In the genomic region with DNA sequence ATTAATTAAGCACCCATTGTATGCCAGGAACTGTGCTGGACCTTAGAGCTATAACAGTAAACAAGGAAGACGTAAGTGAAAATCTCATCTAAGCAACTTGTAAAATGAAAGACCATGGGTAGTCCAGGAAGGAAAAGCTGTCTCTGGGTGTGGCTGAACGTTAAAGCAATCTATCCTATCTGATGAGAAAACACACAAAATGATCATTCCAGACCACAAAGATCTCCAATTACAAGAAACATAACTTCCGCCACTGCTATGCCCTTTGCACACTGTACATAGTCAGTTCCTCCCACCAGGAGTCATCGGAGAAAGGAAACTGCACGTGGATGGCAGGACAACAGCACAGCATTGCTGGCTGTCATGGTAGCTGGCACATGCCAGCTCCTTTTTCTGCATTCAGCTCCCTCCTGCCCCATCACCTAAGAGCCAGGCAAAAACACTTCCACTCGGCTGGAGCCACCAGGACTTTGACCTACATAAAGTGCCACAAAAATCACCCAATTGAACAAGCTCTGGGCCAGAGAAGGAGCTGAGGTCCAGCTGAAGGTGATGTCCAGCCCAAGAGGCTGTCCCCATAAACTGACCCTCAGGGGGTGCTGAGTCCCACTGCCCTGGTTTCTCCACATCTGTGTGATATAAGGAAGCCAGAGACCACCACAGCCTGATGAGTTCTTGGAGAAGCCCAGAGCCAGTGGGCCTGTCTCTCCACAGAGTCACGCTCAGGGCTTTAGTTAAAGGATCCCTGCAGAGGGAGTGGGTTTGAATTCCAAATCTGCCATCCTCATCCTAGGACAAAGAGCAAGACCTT, we compare ENCODE assay signal across 10 cellular contexts. TPM values are rescaled to one million over a fixed set of nuclear protein-coding genes. Genes with fewer than 3 reads are reported as not detected.
DNase-seq lines count a peak whose midpoint lies in the region; ATAC-seq and TF ChIP-seq lines count a peak whose summit lies in the region.
"Had no signal": no experiment of that assay in that cellular context is flagged by ENCODE, and none has a peak within 500 bp of the region (broad histone marks: within the 10 kb centered on the region; RNA-seq: fewer than 3 reads in every experiment).

No MANE protein-coding gene starts in this region.

- no peaks in the 10 kb centered on the region for H3K27me3 Mint-ChIP-seq in stimulated activated memory B cell treated with anti-CD40 and anti-IgM and Interleukin-4, amounts not matched to agents 10 μg/mL and 1 μg/mL and 100 μg/mL, for 72 hours

- H3K27ac ChIP-seq in esophagus squamous epithelium (peak overlapping the region; percentile 27 to 76 (median 55)), subcutaneous abdominal adipose tissue (ENCODE audit: low read depth, low read length) (peak overlapping the region; percentile 81)

- no peak overlapping the region for H3K4me3 Mint-ChIP-seq in stimulated activated memory B cell treated with anti-CD40 and anti-IgM and Interleukin-4, amounts not matched to agents 10 μg/mL and 1 μg/mL and 100 μg/mL, for 72 hours

- intact Hi-C loops in esophagus squamous epithelium (cut with DNase I), result no loop called here

- no peak overlapping the region for H3K27ac Mint-ChIP-seq in stimulated activated memory B cell treated with anti-CD40 and anti-IgM and Interleukin-4, amounts not matched to agents 10 μg/mL and 1 μg/mL and 100 μg/mL, for 72 hours

- DNase-seq in H4 (ENCODE audit: low spot score) (peak; percentile 89), OCI-M1 (lab: John Stamatoyannopoulos, UW) (peak; percentile 67), esophagus squamous epithelium (lab: John Stamatoyannopoulos, UW) (no peak), DMS114 treated with DMSO at 0.1 percent for 48 hours (lab: John Stamatoyannopoulos, UW; ENCODE audit: unreplicated experiment) (no peak)
- DNase-seq: activated CD4-positive, CD25-positive, alpha-beta regulatory T cell treated with anti-CD3 and anti-CD28 coated beads, Interleukin-2, amount 50 U/mL, for 72 hours; occipital lobe had no signal

- peak overlapping the region in 1 of 5 donors; percentile 64 for H3K9ac ChIP-seq in subcutaneous abdominal adipose tissue (ENCODE audit: low read length in 5 of 5)

- 60 to 68% methylated on average over 6 of the region's 7 CpGs for WGBS in esophagus squamous epithelium, 2 donors

- H3K4me1 ChIP-seq in esophagus squamous epithelium (peaks cover 24 to 39% (median 31%) of the 10 kb centered on the region in 3 donors), subcutaneous abdominal adipose tissue (ENCODE audit: control insufficient read depth in 5 of 5, insufficient read depth in 5 of 5, low read length in 5 of 5) (peaks cover 0 to 46% (median 16%) of the 10 kb centered on the region in 5 donors)

- H3K27me3 ChIP-seq in esophagus squamous epithelium (no peaks in the 10 kb centered on the region), subcutaneous abdominal adipose tissue (ENCODE audit: control insufficient read depth in 5 of 5, insufficient read depth in 4 of 5, low read length in 5 of 5) (peaks cover 0 to 2% (median 0%) of the 10 kb centered on the region in 5 donors)

- H3K4me3 ChIP-seq in esophagus squamous epithelium (no peak overlapping the region), subcutaneous abdominal adipose tissue (ENCODE audit: low read depth in 1 of 5, low read length in 5 of 5) (no peak overlapping the region)

- H3K9me3 Mint-ChIP-seq in stimulated activated memory B cell treated with anti-CD40 and anti-IgM and Interleukin-4, amounts not matched to agents 10 μg/mL and 1 μg/mL and 100 μg/mL, for 72 hours, result no peaks in the 10 kb centered on the region

- no peak for TF ChIP-seq CTCF in esophagus squamous epithelium (IDR thresholded peaks at IDR 0.05)

- H3K36me3 ChIP-seq in esophagus squamous epithelium, result no peaks in the 10 kb centered on the region
- H3K36me3 ChIP-seq in subcutaneous abdominal adipose tissue (ENCODE audit: control insufficient read depth in 5 of 5, insufficient read depth in 5 of 5, low read length in 5 of 5), result no peaks in the 10 kb centered on the region

- H3K4me1 Mint-ChIP-seq in stimulated activated memory B cell treated with anti-CD40 and anti-IgM and Interleukin-4, amounts not matched to agents 10 μg/mL and 1 μg/mL and 100 μg/mL, for 72 hours, result peaks cover 25% of the 10 kb centered on the region

- ATAC-seq in stimulated activated memory B cell treated with anti-CD40 and anti-IgM and Interleukin-4, amounts not matched to agents 10 μg/mL and 1 μg/mL and 100 μg/mL, for 72 hours, result no peak
- ATAC-seq in GM21360 (IDR thresholded peaks at IDR 0.05; ENCODE audit: unreplicated experiment), result no peak
- ATAC-seq: HCT116 had no signal

- no peaks in the 10 kb centered on the region for H3K36me3 Mint-ChIP-seq in stimulated activated memory B cell treated with anti-CD40 and anti-IgM and Interleukin-4, amounts not matched to agents 10 μg/mL and 1 μg/mL and 100 μg/mL, for 72 hours

- H3K9me3 ChIP-seq in esophagus squamous epithelium (no peaks in the 10 kb centered on the region), subcutaneous abdominal adipose tissue (ENCODE audit: control insufficient read depth in 5 of 5, low read length in 5 of 5) (peaks cover 0 to 2% (median 0%) of the 10 kb centered on the region in 5 donors)

- TF ChIP-seq POLR2A in esophagus squamous epithelium (IDR thresholded peaks at IDR 0.05), result no peak

RNA-seq across cellular contexts. Expression of gene STEAP1B, which starts 56.4 kb away (rescaled TPM):
- 1.0 and 1.1 TPM in 2 replicates for total RNA-seq in H4 (2014; rRNA removed; shearing (Covaris generic))
- total RNA-seq in esophagus squamous epithelium, result 10 to 100 TPM in 1 of 4 donors, under 1 TPM in 3; 0.29 to 13.1 (median 0.69) TPM

Comparison
In these comparisons a context has a peak if more than half of its experiments do, and no peak if none do; other contexts are left out.
1. DNase-seq: peak in H4 (single experiment) and OCI-M1 (single experiment); none in esophagus squamous epithelium (single experiment) and DMS114 treated with DMSO at 0.1 percent for 48 hours (single experiment).